18 cellular contexts compared by ENCODE assay signal in genomic region chr6:167443098-167443680, GRCh38.
DNase-seq lines count a peak whose midpoint lies in the region; ATAC-seq, FAIRE-seq and TF ChIP-seq lines count a peak whose summit lies in the region.
"Had no signal": no experiment of that assay in that cellular context is flagged by ENCODE, and none has a peak within 500 bp of the region (broad histone marks: within the 10 kb centered on the region; RNA-seq: fewer than 3 reads in every experiment).

No MANE protein-coding gene starts in this region.

- POLR2A ChIA-PET in K562 (lab: Yijun Ruan, JAX): no interaction called here

- H3K4me3 ChIP-seq in HUES48 (ENCODE audit: low read depth, low read length) (no peak overlapping the region), K562 (no peak overlapping the region), iPS DF 6.9 (ENCODE audit: low read length) (no peak overlapping the region), neuronal stem cell (ENCODE audit: low read length in 2 of 2) (no peak overlapping the region), right cardiac atrium (ENCODE audit: low read length) (no peak overlapping the region), heart right ventricle (no peak overlapping the region)

- no TSS peak for BruUV-seq in K562 (replicated peaks; lab: Mats Ljungman, UMichigan)

- TF ChIP-seq POLR2A in K562 (conservative IDR thresholded peaks at IDR 0.05): no peak

- peak overlapping the region; percentile 93 for H4K91ac ChIP-seq in neuronal stem cell (ENCODE audit: low read depth, low read length, poor library complexity)

- DNase-seq in K562 (ENCODE audit: extremely low read depth in 1 of 4, low spot score in 3 of 4) (no peak), iPS DF 6.9 (ENCODE audit: low read depth, low spot score) (no peak), neuronal stem cell (ENCODE audit: low spot score) (peak; percentile 46), right cardiac atrium (no peak), heart right ventricle (no peak), NCI-H748 treated with DMSO at 0.1 percent for 48 hours (lab: John Stamatoyannopoulos, UW) (no peak)
- no peak for DNase-seq in stimulated activated CD4-positive, alpha-beta T cell treated with anti-CD3 and anti-CD28 coated beads, Interleukin-4, amount 100 ng/mL, for 1 hour
- DNase-seq: Caco-2, DMS153, NCI-H2081 treated with DMSO at 0.1 percent for 48 hours, SHP77 had no signal

- 2% methylated on average over 9 of the region's 9 CpGs for WGBS in K562 (ENCODE audit: insufficient coverage, low coverage, missing lambda C conversion rate)
- no CpG with 5 or more reads among the region's 9 CpGs for WGBS in iPS DF 6.9 (ENCODE audit: insufficient coverage, insufficient read length)
- no CpG with 5 or more reads among the region's 9 CpGs for WGBS in neuronal stem cell (ENCODE audit: extremely low coverage in 2 of 2, insufficient read length in 2 of 2, insufficient replicate concordance in 1 of 2), 2 donors
- 62% methylated on average over 9 of the region's 9 CpGs for WGBS in right cardiac atrium
- WGBS in heart right ventricle, 2 donors: 66 to 71% methylated on average over 9 of the region's 9 CpGs

- H2BK120ac ChIP-seq in neuronal stem cell (ENCODE audit: low read depth, low read length): peak overlapping the region; percentile 1

- H3K14ac ChIP-seq in neuronal stem cell (ENCODE audit: low read length): no peak overlapping the region

- H3K27me3 ChIP-seq in HUES48 (ENCODE audit: control insufficient read depth, insufficient read depth, low read length) (no peaks in the 10 kb centered on the region), K562 (ENCODE audit: control insufficient read depth in 2 of 2, insufficient read depth in 2 of 2, low read length in 2 of 2) (peaks cover 47 to 66% of the 10 kb centered on the region in 2 experiments), iPS DF 6.9 (ENCODE audit: control insufficient read depth, insufficient read depth, low read length) (no peaks in the 10 kb centered on the region), neuronal stem cell (ENCODE audit: control insufficient read depth in 3 of 3, insufficient read depth in 3 of 3, low read depth in 1 of 3, low read length in 3 of 3) (no peaks in the 10 kb centered on the region), right cardiac atrium (ENCODE audit: control insufficient read depth, insufficient read depth) (no peaks in the 10 kb centered on the region), heart right ventricle (no peaks in the 10 kb centered on the region)

- intact Hi-C loops in K562 (cut with micrococcal nuclease) (no loop called here), right cardiac atrium (cut with DNase I) (no loop called here), heart right ventricle (cut with DNase I) (no loop called here)

- no peak overlapping the region for H4K8ac ChIP-seq in neuronal stem cell (ENCODE audit: low read depth, low read length)

- TF ChIP-seq CTCF in K562 (IDR thresholded peaks at IDR 0.05 in 2 of 3, conservative IDR thresholded peaks at IDR 0.05 in 1 of 3; ENCODE audit: insufficient read depth in 2 of 3, low read depth in 1 of 3, low read length in 3 of 3) (no peak), heart right ventricle (IDR thresholded peaks at IDR 0.05) (no peak)

- peak overlapping the region; percentile 91 for H3K18ac ChIP-seq in neuronal stem cell (ENCODE audit: low read length)

- in situ Hi-C loops in K562 (cut with MboI): no loop called here

- H3K36me3 ChIP-seq in HUES48 (ENCODE audit: control insufficient read depth, insufficient read depth, low read length) (no peaks in the 10 kb centered on the region), K562 (ENCODE audit: control insufficient read depth, insufficient read depth, low read length) (no peaks in the 10 kb centered on the region), iPS DF 6.9 (ENCODE audit: control insufficient read depth, insufficient read depth, low read length) (no peaks in the 10 kb centered on the region), neuronal stem cell (replicated peaks in 1 of 2; ENCODE audit: control insufficient read depth in 2 of 2, insufficient read depth in 2 of 2, low read length in 2 of 2) (peaks cover 0 to 2% of the 10 kb centered on the region in 2 donors), heart right ventricle (no peaks in the 10 kb centered on the region)

- no peak overlapping the region for H3K4me2 ChIP-seq in K562 (ENCODE audit: insufficient read depth, low read length)
- H3K4me2 ChIP-seq in neuronal stem cell (ENCODE audit: insufficient read depth, low read length, poor library complexity, severe bottlenecking): peak overlapping the region; percentile 38
- H3K4me2 ChIP-seq: KMS-11 had no signal

- no peak overlapping the region for H3K23ac ChIP-seq in neuronal stem cell (ENCODE audit: low read depth, low read length, poor library complexity)

- peak overlapping the region; percentile 100 for H3K27ac ChIP-seq in HUES48 (ENCODE audit: low read depth, low read length)
- H3K27ac ChIP-seq in K562 (ENCODE audit: extremely low read depth, low read depth, low read length): no peak overlapping the region
- peak overlapping the region; percentile 50 for H3K27ac ChIP-seq in iPS DF 6.9 (ENCODE audit: low read length)
- peak overlapping the region; percentile 99 for H3K27ac ChIP-seq in neuronal stem cell (replicated peaks; ENCODE audit: low read length)
- no peak overlapping the region for H3K27ac ChIP-seq in right cardiac atrium (ENCODE audit: low read length)
- H3K27ac ChIP-seq in heart right ventricle: no peak overlapping the region
- H3K27ac ChIP-seq: HL-60, KMS-11 had no signal

- TF ChIP-seq EP300 in K562 (IDR thresholded peaks at IDR 0.05; ENCODE audit: low read length): no peak

- peak overlapping the region; percentile 87 for H2BK5ac ChIP-seq in neuronal stem cell (ENCODE audit: low read length)

- H3K9me1 ChIP-seq in K562 (ENCODE audit: control insufficient read depth, insufficient read depth, low read length): no peaks in the 10 kb centered on the region

- H3K9ac ChIP-seq in HUES48 (ENCODE audit: low read depth, low read length) (peak overlapping the region; percentile 32; the same call in 1 of the 2 replicates), K562 (ENCODE audit: insufficient read depth in 1 of 2, low read depth in 2 of 2, low read length in 2 of 2) (no peak overlapping the region), neuronal stem cell (ENCODE audit: low read depth, low read length, poor library complexity) (no peak overlapping the region)
- H3K9ac ChIP-seq: KMS-11 had no signal

- no peaks in the 10 kb centered on the region for H3K79me2 ChIP-seq in K562 (ENCODE audit: control insufficient read depth, insufficient read depth, low read length)

- H3K4me1 ChIP-seq in HUES48 (ENCODE audit: control insufficient read depth, insufficient read depth, low read length): peaks cover 50% of the 10 kb centered on the region
- H3K4me1 ChIP-seq in K562 (replicated peaks in 1 of 2; ENCODE audit: control insufficient read depth in 2 of 2, insufficient read depth in 2 of 2, low read length in 2 of 2): no peaks in the 10 kb centered on the region
- peaks cover 16% of the 10 kb centered on the region for H3K4me1 ChIP-seq in iPS DF 6.9 (ENCODE audit: control insufficient read depth, insufficient read depth, low read length)
- peaks cover 18 to 24% of the 10 kb centered on the region in 2 donors for H3K4me1 ChIP-seq in neuronal stem cell (ENCODE audit: control insufficient read depth in 2 of 2, insufficient read depth in 1 of 2, low read depth in 1 of 2, low read length in 2 of 2)
- no peaks in the 10 kb centered on the region for H3K4me1 ChIP-seq in right cardiac atrium (ENCODE audit: control insufficient read depth, insufficient read depth, low read length)
- peaks cover 0 to 15% (median 5%) of the 10 kb centered on the region in 9 donors for H3K4me1 ChIP-seq in heart right ventricle
- H3K4me1 ChIP-seq: Caco-2 had no signal

- no peak overlapping the region for H2BK15ac ChIP-seq in neuronal stem cell (ENCODE audit: low read length)

- H2AFZ ChIP-seq in K562 (ENCODE audit: low read depth, low read length) (no peak overlapping the region), neuronal stem cell (ENCODE audit: low read length) (peak overlapping the region; percentile 77)

- CTCF ChIA-PET in K562 (lab: Yijun Ruan, JAX; ENCODE audit: low intra/inter-chr PET ratio): no interaction called here

- H3K4ac ChIP-seq in neuronal stem cell (ENCODE audit: low read length): no peak overlapping the region

- H2BK12ac ChIP-seq in neuronal stem cell (ENCODE audit: low read length): peak overlapping the region; percentile 0

- H4K20me1 ChIP-seq in K562 (replicated peaks; ENCODE audit: control insufficient read depth, insufficient read depth, low read length): no peaks in the 10 kb centered on the region

- H3K9me3 ChIP-seq in HUES48 (ENCODE audit: control insufficient read depth, insufficient read depth, low read length) (no peaks in the 10 kb centered on the region), K562 (replicated peaks; ENCODE audit: control insufficient read depth, insufficient read depth, low read depth, low read length) (no peaks in the 10 kb centered on the region), iPS DF 6.9 (ENCODE audit: control insufficient read depth, insufficient read depth, low read length) (no peaks in the 10 kb centered on the region), neuronal stem cell (replicated peaks in 1 of 2; ENCODE audit: control insufficient read depth in 2 of 2, insufficient read depth in 1 of 2, low read depth in 1 of 2, low read length in 2 of 2) (peaks cover 3 to 12% of the 10 kb centered on the region in 2 donors), right cardiac atrium (ENCODE audit: control insufficient read depth, low read length) (no peaks in the 10 kb centered on the region), heart right ventricle (peaks cover 0 to 4% (median 0%) of the 10 kb centered on the region in 11 donors)
- H3K9me3 ChIP-seq: Caco-2 had no signal

- H2AK5ac ChIP-seq in neuronal stem cell (ENCODE audit: low read depth, low read length): peak overlapping the region; percentile 9

- no peak for TF ChIP-seq RAD21 in K562 (CRISPR knock-in tag; conservative IDR thresholded peaks at IDR 0.05 in 1 of 2, IDR thresholded peaks at IDR 0.05 in 1 of 2)

- no peak for ATAC-seq in K562
- ATAC-seq in right cardiac atrium: no peak
- ATAC-seq in heart right ventricle: no peak
- ATAC-seq: HCT116, SK-N-SH treated with all-trans-retinoic acid at 6 μM for 48 hours had no signal

- peak; percentile 69 for FAIRE-seq in K562 (lab: Jason Lieb, UNC)
- FAIRE-seq: HTR-8/SVneo, RCC 7860 had no signal

- peaks cover 4% of the 10 kb centered on the region for H3K79me1 ChIP-seq in neuronal stem cell (ENCODE audit: low read depth, low read length)

Comparison
In these comparisons a context has a peak if more than half of its experiments do, and no peak if none do; other contexts are left out.
1. H3K27ac ChIP-seq: peak in HUES48 (single experiment), iPS DF 6.9 (single experiment) and neuronal stem cell (single experiment); none in K562 (single experiment), right cardiac atrium (single experiment) and heart right ventricle (0 of 10).